Comparison of ENCODE assay signal across 14 cellular contexts in genomic region chr10:74922921-74923320, GRCh38.
DNase-seq lines count a peak whose midpoint lies in the region; ATAC-seq and TF ChIP-seq lines count a peak whose summit lies in the region.
"Had no signal": no experiment of that assay in that cellular context is flagged by ENCODE, and none has a peak within 500 bp of the region (broad histone marks: within the 10 kb centered on the region; RNA-seq: fewer than 3 reads in every experiment).

No MANE protein-coding gene starts in this region.

- no peaks in the 10 kb centered on the region for H3K27me3 ChIP-seq in CD8-positive, alpha-beta T cell (ENCODE audit: insufficient read depth, low read length)
- H3K27me3 ChIP-seq: uterus had no signal

- H3K27me3 Mint-ChIP-seq in CD8-positive, alpha-beta T cell (ENCODE audit: low read depth), result no peaks in the 10 kb centered on the region
- H3K27me3 Mint-ChIP-seq in natural killer cell treated with Interleukin-12 subunit alpha and Interleukin-12 subunit beta and Interleukin-15 and Interleukin-18, amount 100 ng/mL, for 72 hours, result no peaks in the 10 kb centered on the region

- intact Hi-C loops in CD8-positive, alpha-beta T cell (cut with DNase I, micrococcal nuclease), result loop anchor here in 1 of 2 experiments (2.0 kb wide), 1 partner anchor 14 kb away; no protein-coding TSS in a partner anchor

- CTCF ChIA-PET in CD8-positive, alpha-beta T cell (lab: Charles Lee), result no interaction called here

- no peak overlapping the region for H3K4me3 Mint-ChIP-seq in CD8-positive, alpha-beta T cell
- no peak overlapping the region for H3K4me3 Mint-ChIP-seq in natural killer cell treated with Interleukin-12 subunit alpha and Interleukin-12 subunit beta and Interleukin-15 and Interleukin-18, amount 100 ng/mL, for 72 hours
- H3K4me3 Mint-ChIP-seq: CD14-positive monocyte had no signal

- H3K36me3 Mint-ChIP-seq in CD8-positive, alpha-beta T cell, result peaks cover 11% of the 10 kb centered on the region
- peaks cover 14% of the 10 kb centered on the region for H3K36me3 Mint-ChIP-seq in natural killer cell treated with Interleukin-12 subunit alpha and Interleukin-12 subunit beta and Interleukin-15 and Interleukin-18, amount 100 ng/mL, for 72 hours

- H3K9me3 Mint-ChIP-seq in CD8-positive, alpha-beta T cell, result peaks cover 5% of the 10 kb centered on the region
- H3K9me3 Mint-ChIP-seq in natural killer cell treated with Interleukin-12 subunit alpha and Interleukin-12 subunit beta and Interleukin-15 and Interleukin-18, amount 100 ng/mL, for 72 hours, result no peaks in the 10 kb centered on the region

- no peak for DNase-seq in CD8-positive, alpha-beta T cell
- DNase-seq in M059J (ENCODE audit: low read depth), result peak; percentile 45
- peak; percentile 70 for DNase-seq in epithelial cell of esophagus (ENCODE audit: low read depth)
- DNase-seq in natural killer cell treated with Interleukin-12 subunit alpha and Interleukin-12 subunit beta and Interleukin-15 and Interleukin-18, amount 100 ng/mL, for 72 hours (ENCODE audit: low spot score), result no peak
- DNase-seq: activated CD4-positive, CD25-positive, alpha-beta regulatory T cell; glutamatergic neuron; NCI-H2171; Right ventricle myocardium superior; uterus had no signal

- peaks cover 61% of the 10 kb centered on the region for H3K4me1 Mint-ChIP-seq in CD8-positive, alpha-beta T cell (ENCODE audit: low read depth)
- H3K4me1 Mint-ChIP-seq in natural killer cell treated with Interleukin-12 subunit alpha and Interleukin-12 subunit beta and Interleukin-15 and Interleukin-18, amount 100 ng/mL, for 72 hours (ENCODE audit: low read depth in 2 of 2), result peaks cover 37 to 40% of the 10 kb centered on the region in 2 donors

- H3K27ac ChIP-seq in CD8-positive, alpha-beta T cell (ENCODE audit: low read depth, low read length), result no peak overlapping the region

- no peak for TF ChIP-seq CTCF in CD8-positive, alpha-beta T cell (IDR thresholded peaks at IDR 0.05)
- no peak for TF ChIP-seq CTCF in epithelial cell of esophagus (IDR thresholded peaks at IDR 0.05; ENCODE audit: insufficient read depth, low read depth, low read length, missing control alignments)

- H3K27ac Mint-ChIP-seq in CD8-positive, alpha-beta T cell, result peak overlapping the region; percentile 29
- peak overlapping the region; percentile 22 to 70 for H3K27ac Mint-ChIP-seq in natural killer cell treated with Interleukin-12 subunit alpha and Interleukin-12 subunit beta and Interleukin-15 and Interleukin-18, amount 100 ng/mL, for 72 hours

- H3K9me3 ChIP-seq in CD8-positive, alpha-beta T cell (ENCODE audit: low read length), result no peaks in the 10 kb centered on the region

- POLR2A ChIA-PET in CD8-positive, alpha-beta T cell (lab: Charles Lee), result no interaction called here

- ATAC-seq in CD8-positive, alpha-beta T cell, result no peak
- no peak for ATAC-seq in natural killer cell treated with Interleukin-12 subunit alpha and Interleukin-12 subunit beta and Interleukin-15 and Interleukin-18, amount 100 ng/mL, for 72 hours
- ATAC-seq in HG03025 (IDR thresholded peaks at IDR 0.05; ENCODE audit: low FRiP score, unreplicated experiment) (no peak), HG03139 (IDR thresholded peaks at IDR 0.05; ENCODE audit: unreplicated experiment) (no peak), HG02938 (IDR thresholded peaks at IDR 0.05; ENCODE audit: unreplicated experiment) (no peak), GM18520 (IDR thresholded peaks at IDR 0.05; ENCODE audit: unreplicated experiment) (no peak)

- peaks cover 10% of the 10 kb centered on the region for H3K4me1 ChIP-seq in CD8-positive, alpha-beta T cell (ENCODE audit: insufficient read depth, low read length)

- H3K4me3 ChIP-seq in CD8-positive, alpha-beta T cell (ENCODE audit: low read depth, low read length), result no peak overlapping the region
- H3K4me3 ChIP-seq in epithelial cell of esophagus (ENCODE audit: low read length), result no peak overlapping the region
- H3K4me3 ChIP-seq: uterus had no signal

- no peaks in the 10 kb centered on the region for H3K36me3 ChIP-seq in CD8-positive, alpha-beta T cell (ENCODE audit: insufficient read depth, low read length)
- H3K36me3 ChIP-seq: uterus had no signal

Comparison
In these comparisons a context has a peak if more than half of its experiments do, and no peak if none do; other contexts are left out.
1. DNase-seq: peak in M059J (single experiment) and epithelial cell of esophagus (single experiment); none in CD8-positive, alpha-beta T cell (0 of 7) and natural killer cell treated with Interleukin-12 subunit alpha and Interleukin-12 subunit beta and Interleukin-15 and Interleukin-18, amount 100 ng/mL, for 72 hours (single experiment).